ENCODE assay signal across 19 cellular contexts in the genomic region with DNA sequence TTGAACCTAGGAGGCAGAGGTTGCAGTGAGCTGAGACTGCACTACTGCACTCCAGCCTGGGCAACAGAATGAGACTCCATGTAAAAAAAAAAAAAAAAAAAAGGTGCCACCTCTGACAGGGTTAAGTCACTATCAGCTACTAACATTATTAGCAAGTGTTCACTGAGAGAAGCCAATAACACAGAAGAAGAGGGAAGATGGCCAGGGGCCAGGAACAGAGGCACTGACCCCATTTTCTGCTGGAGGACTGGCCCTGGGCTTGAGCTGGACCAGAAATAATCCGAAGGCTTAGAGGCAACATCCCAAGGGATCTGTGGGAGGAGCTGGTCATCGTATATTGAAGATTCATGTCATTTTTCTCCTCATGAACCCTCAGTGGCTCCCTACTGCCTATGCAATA. TPM values are rescaled to one million over a fixed set of nuclear protein-coding genes. Genes with fewer than 3 reads are reported as not detected.
DNase-seq lines count a peak whose midpoint lies in the region; ATAC-seq and TF ChIP-seq lines count a peak whose summit lies in the region.
"Had no signal": no experiment of that assay in that cellular context is flagged by ENCODE, and none has a peak within 500 bp of the region (broad histone marks: within the 10 kb centered on the region; RNA-seq: fewer than 3 reads in every experiment).

No MANE protein-coding gene starts in this region.

- H3K36me3 Mint-ChIP-seq in Calu3 (ENCODE audit: insufficient read depth, unreplicated experiment) = peaks cover 14% of the 10 kb centered on the region
- H3K36me3 Mint-ChIP-seq: CD14-positive monocyte had no signal

- peaks cover 0 to 26% (median 8%) of the 10 kb centered on the region in 9 donors for H3K4me1 ChIP-seq in heart right ventricle
- H3K4me1 ChIP-seq: BE2C, HAP-1 had no signal

- intact Hi-C loops in Calu3 (cut with micrococcal nuclease; ENCODE audit: unreplicated experiment) (no loop called here), heart right ventricle (cut with DNase I) (no loop called here), left ventricle myocardium superior (cut with micrococcal nuclease) (no loop called here)

- TF ChIP-seq CTCF in Calu3 (IDR thresholded peaks at IDR 0.05; ENCODE audit: unreplicated experiment) (no peak), heart right ventricle (IDR thresholded peaks at IDR 0.05) (no peak)

- no peak overlapping the region for H3K27ac ChIP-seq in heart right ventricle
- H3K27ac ChIP-seq: BLaER1 treated with 17β-estradiol and CSF1 and Interleukin-3, amounts not matched to agents 10 nM and 100 nM had no signal

- H3K36me3 ChIP-seq in heart right ventricle = no peaks in the 10 kb centered on the region
- H3K36me3 ChIP-seq: BE2C; BLaER1 treated with 17β-estradiol and CSF1 and Interleukin-3, amounts not matched to agents 10 nM and 100 nM; HAP-1 had no signal

- H3K9me3 Mint-ChIP-seq in Calu3 (ENCODE audit: low read depth, unreplicated experiment) = no peaks in the 10 kb centered on the region
- H3K9me3 Mint-ChIP-seq: CD14-positive monocyte; CD4-positive, alpha-beta T cell; CD8-positive, alpha-beta memory T cell; HFFc6 had no signal

- H3K4me1 Mint-ChIP-seq in Calu3 (ENCODE audit: low read depth, unreplicated experiment) = peaks cover 52% of the 10 kb centered on the region

- 15 to 24% methylated on average over 2 of the region's 2 CpGs for WGBS in heart right ventricle, 2 donors

- H3K9me3 ChIP-seq in heart right ventricle = no peaks in the 10 kb centered on the region
- H3K9me3 ChIP-seq: BE2C; BLaER1 treated with 17β-estradiol and CSF1 and Interleukin-3, amounts not matched to agents 10 nM and 100 nM; HAP-1 had no signal

- no peak for DNase-seq in Calu3
- DNase-seq in G401 (ENCODE audit: low spot score) = peak; percentile 10
- DNase-seq in heart right ventricle = peak; percentile 40 to 41
- peak; percentile 65 for DNase-seq in left ventricle myocardium superior
- no peak for DNase-seq in NCI-H1694 treated with DMSO at 0.1 percent for 48 hours (lab: John Stamatoyannopoulos, UW)
- no peak for DNase-seq in A172 (ENCODE audit: low spot score)
- DNase-seq: AML-193; BE2C; CD4-positive, alpha-beta T cell; CD8-positive, alpha-beta memory T cell; DMS53; DMS79 treated with DMSO at 0.1 percent for 48 hours; GOT3; HFFc6 had no signal

- no TSS peak for BruUV-seq in Calu3 (replicated peaks; lab: Mats Ljungman, UMichigan)

- H3K27ac Mint-ChIP-seq in Calu3 (ENCODE audit: unreplicated experiment) = peak overlapping the region; percentile 4
- H3K27ac Mint-ChIP-seq: CD4-positive, alpha-beta T cell; CD8-positive, alpha-beta memory T cell; HFFc6 had no signal

- H3K27me3 ChIP-seq in heart right ventricle = peaks cover 0 to 28% (median 9%) of the 10 kb centered on the region in 7 donors
- H3K27me3 ChIP-seq: BE2C; BLaER1 treated with 17β-estradiol and CSF1 and Interleukin-3, amounts not matched to agents 10 nM and 100 nM had no signal

- no peak overlapping the region for H3K4me3 ChIP-seq in heart right ventricle
- H3K4me3 ChIP-seq: BLaER1 treated with 17β-estradiol and CSF1 and Interleukin-3, amounts not matched to agents 10 nM and 100 nM; HAP-1 had no signal

- no peak overlapping the region for H3K4me3 Mint-ChIP-seq in Calu3 (ENCODE audit: low read depth, unreplicated experiment)
- H3K4me3 Mint-ChIP-seq: CD14-positive monocyte; CD4-positive, alpha-beta T cell; CD8-positive, alpha-beta memory T cell; HFFc6 had no signal

- peak in 6 of 8 donors; percentile 44 to 83 (median 66) for ATAC-seq in heart right ventricle
- ATAC-seq in left ventricle myocardium superior = peak; percentile 87
- ATAC-seq in HG03457 (IDR thresholded peaks at IDR 0.05; ENCODE audit: unreplicated experiment) = no peak

- CTCF ChIA-PET in Calu3 (lab: Charles Lee) = no interaction called here

- no peaks in the 10 kb centered on the region for H3K27me3 Mint-ChIP-seq in Calu3 (ENCODE audit: unreplicated experiment)

- in situ Hi-C loops in G401 (cut with HindIII; ENCODE audit: low sequenced_read_pairs) = no loop called here

RNA-seq across cellular contexts. Expression of gene SLC5A1, which starts 5.0 kb away (rescaled TPM):
- total RNA-seq in Calu3 (2022) (7.5 and 8.6 TPM in 2 replicates), heart right ventricle (100 to 1,000 TPM in 5 of 10 donors, 10 to 100 TPM in 5; 80.0 to 186 (median 108) TPM), left ventricle myocardium superior (223 TPM)
- not detected in 2 replicates for total RNA-seq in G401 (2014; rRNA removed; shearing (Covaris generic))
- 10 to 100 TPM; 12.2 to 43.7 TPM for polyA plus RNA-seq in heart right ventricle
- not detected in 2 replicates for total RNA-seq in A172 (2014; rRNA removed; shearing (Covaris generic))
- total RNA-seq: CD4-positive, alpha-beta T cell; CD8-positive, alpha-beta memory T cell; Daoy; HFFc6 had no signal
- polyA plus RNA-seq: CD14-positive monocyte; CD8-positive, alpha-beta memory T cell had no signal

Comparison
In these comparisons a context has a peak if more than half of its experiments do, and no peak if none do; other contexts are left out.
1. DNase-seq: peak in G401 (single experiment), heart right ventricle (2 of 2) and left ventricle myocardium superior (single experiment); none in Calu3 (single experiment), NCI-H1694 treated with DMSO at 0.1 percent for 48 hours (single experiment) and A172 (single experiment).